In the genomic region with DNA sequence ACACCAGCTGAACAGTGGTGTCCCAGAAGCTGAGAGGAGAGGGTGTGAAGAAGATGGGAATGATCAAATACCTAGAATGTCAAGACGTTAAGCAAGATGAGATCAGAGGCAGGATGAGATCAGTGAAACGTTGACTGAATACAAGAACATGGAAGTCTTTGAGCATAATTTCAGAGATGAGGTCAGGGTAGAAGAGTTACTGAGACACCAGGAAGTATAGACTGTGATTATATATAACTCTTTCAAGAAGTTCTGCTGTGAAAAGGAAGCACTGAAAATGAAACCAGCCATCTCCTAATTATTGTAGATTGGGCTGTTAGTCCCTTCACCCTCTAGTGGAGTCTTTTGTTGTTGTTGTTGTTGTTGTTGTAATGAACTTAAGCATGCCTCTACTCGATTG, we compare ENCODE assay signal across 11 cellular contexts. TPM values are rescaled to one million over a fixed set of nuclear protein-coding genes. Genes with fewer than 3 reads are reported as not detected.
DNase-seq lines count a peak whose midpoint lies in the region; ATAC-seq and TF ChIP-seq lines count a peak whose summit lies in the region.
"Had no signal": no experiment of that assay in that cellular context is flagged by ENCODE, and none has a peak within 500 bp of the region (broad histone marks: within the 10 kb centered on the region; RNA-seq: fewer than 3 reads in every experiment).

No MANE protein-coding gene starts in this region.

- ATAC-seq in GM19351 (IDR thresholded peaks at IDR 0.05; ENCODE audit: unreplicated experiment) (peak; percentile 84), HG02884 (IDR thresholded peaks at IDR 0.05; ENCODE audit: unreplicated experiment) (peak; percentile 75), sciatic nerve (no peak), left colon (no peak)

- H3K4me3 ChIP-seq in GM12864 (ENCODE audit: low read depth, low read length): peak overlapping the region; percentile 15; the same call in 1 of the 2 replicates

- TF ChIP-seq CTCF in GM12864 (IDR thresholded peaks at IDR 0.05; ENCODE audit: low read depth, low read length, missing control alignments): peak; percentile 21

- intact Hi-C loops in sciatic nerve (cut with DNase I) (no loop called here), left colon (cut with DNase I, micrococcal nuclease) (no loop called here)

- DNase-seq in GM12864 (ENCODE audit: low read depth) (no peak), MV-4-11 (lab: John Stamatoyannopoulos, UW) (peak; percentile 69), NCI-H2107 treated with DMSO at 0.1 percent for 48 hours (lab: John Stamatoyannopoulos, UW; ENCODE audit: unreplicated experiment) (no peak), sciatic nerve (ENCODE audit: low spot score) (no peak), DMS79 (lab: John Stamatoyannopoulos, UW) (no peak), left colon (no peak)
- DNase-seq: activated CD4-positive, alpha-beta T cell treated with anti-CD3 and anti-CD28 coated beads, Interleukin-2, amount 10 ng/mL, durations not matched to agents 24 days and 14 days; C1 segment of cervical spinal cord; NCI-H524 had no signal

RNA-seq across cellular contexts. Expression of a gene that starts 9.1 kb away (rescaled TPM):
- total RNA-seq in sciatic nerve (1.9 TPM), left colon (1 to 10 TPM; 1.2 to 3.1 TPM)

Comparison
In these comparisons a context has a peak if more than half of its experiments do, and no peak if none do; other contexts are left out.
1. ATAC-seq: peak in GM19351 (single experiment) and HG02884 (single experiment); none in sciatic nerve (single experiment) and left colon (single experiment).